Comparison of ENCODE assay signal across 8 cellular contexts in the genomic region with DNA sequence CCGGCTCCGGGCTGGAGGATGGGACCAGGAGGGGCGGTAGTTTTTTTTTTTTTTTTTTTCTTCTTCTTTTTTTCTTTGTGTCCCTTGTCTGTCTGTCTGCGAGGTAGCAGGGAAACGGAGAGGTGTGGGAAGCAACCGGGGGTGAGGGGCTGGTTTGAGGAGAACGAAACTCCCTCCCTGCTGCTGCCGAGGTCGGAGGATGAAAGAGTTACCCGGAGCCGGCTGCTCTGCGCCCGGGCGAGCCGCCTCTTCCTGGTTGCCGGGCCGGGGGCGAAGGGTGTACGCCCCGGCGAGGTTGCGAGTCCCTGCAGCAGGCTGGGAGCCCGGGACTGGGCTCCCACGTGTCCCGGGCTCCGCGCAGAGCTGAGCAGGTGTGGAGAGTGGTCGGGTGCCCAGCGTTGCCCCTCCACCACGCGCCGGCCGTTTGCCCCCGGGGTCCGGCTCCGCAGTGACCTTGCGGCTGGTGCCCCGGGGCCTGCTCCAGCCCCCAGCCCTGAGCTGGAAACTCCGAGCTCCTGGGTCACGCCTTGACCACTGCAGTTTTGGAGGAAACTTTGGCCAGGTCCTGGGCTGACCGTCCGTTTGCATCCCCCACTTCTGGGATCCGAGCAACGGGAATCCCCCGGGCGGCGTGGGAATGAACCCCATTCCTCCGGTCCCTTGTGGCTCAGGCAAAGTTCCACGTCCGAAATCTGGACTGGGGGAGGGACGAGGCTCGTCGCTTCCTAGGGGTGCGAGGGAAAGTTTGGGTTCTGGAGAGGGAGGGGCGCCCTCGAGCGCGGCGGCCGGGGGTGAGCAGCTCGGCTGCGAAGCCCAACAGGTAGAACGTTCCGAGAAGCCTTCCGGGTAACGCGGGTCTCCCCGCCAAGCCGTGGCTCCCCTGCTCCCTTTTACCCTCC. TPM values are rescaled to one million over a fixed set of nuclear protein-coding genes. Genes with fewer than 3 reads are reported as not detected.
DNase-seq lines count a peak whose midpoint lies in the region; ATAC-seq, FAIRE-seq and TF ChIP-seq lines count a peak whose summit lies in the region.

No MANE protein-coding gene starts in this region.

- peak; percentile 7; the same call in 1 of the 3 replicates for TF ChIP-seq CTCF in A549 (IDR thresholded peaks at IDR 0.05)
- TF ChIP-seq CTCF in SU-DHL-6 (IDR thresholded peaks at IDR 0.05; ENCODE audit: insufficient read depth, low read length, poor library complexity, severe bottlenecking) = no peak
- TF ChIP-seq CTCF in astrocyte of the cerebellum (IDR thresholded peaks at IDR 0.05; ENCODE audit: low read depth, low read length, missing control alignments) = no peak

- H3K27ac ChIP-seq in A549 (peak overlapping the region; percentile 91 to 96), GM23248 (peak overlapping the region; percentile 68), SU-DHL-6 (ENCODE audit: low read depth, low read length) (no peak overlapping the region), small intestine (ENCODE audit: low read depth in 1 of 2, low read length in 1 of 2) (peak overlapping the region; percentile 64 to 90)

- POLR2A ChIA-PET in A549 (lab: Yijun Ruan, JAX) = interaction anchor here (0.6 to 1.4 kb wide), 7 partner anchors 49 to 282 kb away, joined by 3 to 8 read pairs (median 4); no protein-coding TSS in a partner anchor

- ATAC-seq in A549 = peak; percentile 10 to 51; a peak in 5 of 6 replicates

- peak overlapping the region; percentile 96 for H2AFZ ChIP-seq in GM23248
- H2AFZ ChIP-seq in SU-DHL-6 (ENCODE audit: low read depth, low read length, severe bottlenecking) = peak overlapping the region; percentile 82

- no peaks in the 10 kb centered on the region for H4K20me1 ChIP-seq in GM23248 (ENCODE audit: insufficient read depth)
- no peaks in the 10 kb centered on the region for H4K20me1 ChIP-seq in SU-DHL-6 (ENCODE audit: low read depth, low read length)

- 0 out of 5 replicates have a peak, but pooled peaks of 1 of the 2 experiments have one; percentile 10 for TF ChIP-seq RAD21 in A549 (conservative IDR thresholded peaks at IDR 0.05 in 1 of 2, IDR thresholded peaks at IDR 0.05 in 1 of 2)

- 1% methylated on average over 58 of the region's 69 CpGs for WGBS in A549 (ENCODE audit: missing lambda C conversion rate)
- 1% methylated on average over 63 to 64 of the region's 69 CpGs for WGBS in GM23248 (ENCODE audit: low coverage in 1 of 2, low lambda C conversion rate in 2 of 2, missing lambda C conversion rate in 2 of 2), 2 experiments
- 1% methylated on average over 67 to 69 of the region's 69 CpGs for WGBS in small intestine, 3 donors

- H3K4me3 ChIP-seq in A549 = peak overlapping the region; percentile 87
- H3K4me3 ChIP-seq in GM23248 = peak overlapping the region; percentile 98
- peak overlapping the region; percentile 59 for H3K4me3 ChIP-seq in SU-DHL-6 (ENCODE audit: insufficient read depth, low read length, poor library complexity, severe bottlenecking)
- peak overlapping the region; percentile 77 for H3K4me3 ChIP-seq in astrocyte of the cerebellum (ENCODE audit: low read depth, low read length)
- H3K4me3 ChIP-seq in iPS-11a (ENCODE audit: low read depth, low read length) = peak overlapping the region; percentile 83
- peak overlapping the region; percentile 74 to 95 for H3K4me3 ChIP-seq in small intestine (ENCODE audit: low read depth in 1 of 2, low read length in 2 of 2)

- H3K79me2 ChIP-seq in GM23248 (ENCODE audit: insufficient read depth) (peaks cover 57% of the 10 kb centered on the region), SU-DHL-6 (ENCODE audit: insufficient read depth, low read length) (no peaks in the 10 kb centered on the region)

- peak overlapping the region; percentile 85 for H3K4me2 ChIP-seq in A549
- H3K4me2 ChIP-seq in GM23248 (ENCODE audit: unreplicated experiment) = peak overlapping the region; percentile 98
- peak overlapping the region; percentile 84 for H3K4me2 ChIP-seq in SU-DHL-6 (ENCODE audit: low read depth, low read length, poor library complexity, severe bottlenecking)

- FAIRE-seq in A549 (lab: Jason Lieb, UNC) = no peak
- no peak for FAIRE-seq in small intestine (lab: Jason Lieb, UNC)

- H3K36me3 ChIP-seq in GM23248 (ENCODE audit: low read depth) (no peaks in the 10 kb centered on the region), SU-DHL-6 (ENCODE audit: low read length) (no peaks in the 10 kb centered on the region), small intestine (ENCODE audit: control insufficient read depth in 2 of 2, insufficient read depth in 2 of 2, low read length in 2 of 2) (no peaks in the 10 kb centered on the region)

- H3K9me2 ChIP-seq in GM23248 (ENCODE audit: insufficient read depth) = no peaks in the 10 kb centered on the region
- no peaks in the 10 kb centered on the region for H3K9me2 ChIP-seq in SU-DHL-6 (replicated peaks; ENCODE audit: insufficient read depth, low read length)

- H3K27me3 ChIP-seq in GM23248 (replicated peaks; ENCODE audit: insufficient read depth) (no peaks in the 10 kb centered on the region), SU-DHL-6 (ENCODE audit: low read length) (no peaks in the 10 kb centered on the region), small intestine (ENCODE audit: control insufficient read depth in 2 of 2, insufficient read depth in 2 of 2, low read length in 2 of 2) (peaks cover 0 to 2% of the 10 kb centered on the region in 2 donors)

- peak; percentile 27 to 55 for DNase-seq in A549 (ENCODE audit: low read depth in 1 of 2, low spot score in 1 of 2)
- DNase-seq in GM23248 = peak; percentile 59
- DNase-seq in astrocyte of the cerebellum (ENCODE audit: low read depth) = no peak
- DNase-seq in small intestine = no peak
- no peak for DNase-seq in NCI-H128 (lab: John Stamatoyannopoulos, UW; ENCODE audit: unreplicated experiment)
- DNase-seq in cortex of kidney (lab: John Stamatoyannopoulos, UW) = no peak

- CTCF ChIA-PET in A549 (lab: Yijun Ruan, JAX) = interaction anchor here (0.6 to 5.9 kb wide), 29 partner anchors 9 to 623 kb away, joined by 3 to 34 read pairs (median 4); no protein-coding TSS in a partner anchor

- TF ChIP-seq POLR2A in A549 (IDR thresholded peaks at IDR 0.05; ENCODE audit: low read length) = no peak

- H3K9ac ChIP-seq in GM23248 = peak overlapping the region; percentile 85
- peak overlapping the region; percentile 46 for H3K9ac ChIP-seq in SU-DHL-6 (ENCODE audit: low read length)

- peaks cover 22% of the 10 kb centered on the region for H3F3A ChIP-seq in GM23248 (ENCODE audit: insufficient read depth)
- no peaks in the 10 kb centered on the region for H3F3A ChIP-seq in SU-DHL-6 (ENCODE audit: insufficient read depth)

- TF ChIP-seq EP300 in A549 (IDR thresholded peaks at IDR 0.05) = no peak

- H3K9me3 ChIP-seq in A549 (no peaks in the 10 kb centered on the region), GM23248 (ENCODE audit: low read depth) (no peaks in the 10 kb centered on the region), SU-DHL-6 (ENCODE audit: insufficient read depth, low read length) (no peaks in the 10 kb centered on the region), small intestine (ENCODE audit: control insufficient read depth, low read depth) (no peaks in the 10 kb centered on the region)

- in situ Hi-C loops in GM23248 (cut with MboI) = no loop called here
- in situ Hi-C loops in astrocyte of the cerebellum (cut with HindIII; ENCODE audit: low sequenced_read_pairs) = no loop called here

- H3K4me1 ChIP-seq in A549 (peaks cover 40% of the 10 kb centered on the region), GM23248 (ENCODE audit: insufficient read depth) (peaks cover 33% of the 10 kb centered on the region), small intestine (ENCODE audit: control insufficient read depth in 2 of 2, insufficient read depth in 1 of 2, low read depth in 1 of 2, low read length in 1 of 2) (peaks cover 0 to 4% of the 10 kb centered on the region in 2 donors)

TF ChIP-seq in A549, 52 proteins besides CTCF, POLR2A, EP300 and RAD21:
- TF ChIP-seq SREBF2 (IDR thresholded peaks at IDR 0.05) (no peak), ESRRA (IDR thresholded peaks at IDR 0.05; ENCODE audit: borderline replicate concordance, low read length) (no peak), RCOR1 (IDR thresholded peaks at IDR 0.05; ENCODE audit: low read depth, low read length) (no peak), ZFP36 (IDR thresholded peaks at IDR 0.05; ENCODE audit: borderline replicate concordance, partially characterized antibody) (no peak)
- TF ChIP-seq, protein P1, sequence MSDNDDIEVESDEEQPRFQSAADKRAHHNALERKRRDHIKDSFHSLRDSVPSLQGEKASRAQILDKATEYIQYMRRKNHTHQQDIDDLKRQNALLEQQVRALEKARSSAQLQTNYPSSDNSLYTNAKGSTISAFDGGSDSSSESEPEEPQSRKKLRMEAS (IDR thresholded peaks at IDR 0.05) = peak; percentile 57

RNA-seq across cellular contexts. Expression of gene CHST11, which starts 1.2 kb away (rescaled TPM):
- 21.8 and 24.0 TPM in 2 replicates for polyA plus RNA-seq in A549 (2011; rRNA removed)
- polyA plus RNA-seq in A549 (2012; cell fraction: cytosol; rRNA removed) = 56.7 and 58.5 TPM in 2 replicates
- 68.8 and 95.1 TPM in 2 replicates for polyA plus RNA-seq in A549 (2012; cell fraction: nucleus; rRNA removed)
- polyA plus RNA-seq in A549 (2017; fragmentation: RNase III; extraction: RNeasy Plus Mini Kit Qiagen cat#74134 plus additional on column Dnase treatment) = 19.2 to 21.2 TPM (median 20.2 TPM) in 3 replicates
- 25.4 and 30.0 TPM in 2 replicates for polyA minus RNA-seq in A549 (2011; rRNA and poly(A)+ RNA removed)
- 5.4 and 18.1 TPM in 2 replicates for total RNA-seq in GM23248 (2014; rRNA removed; shearing (Covaris generic))
- 3.7 TPM in 2 replicates for polyA plus RNA-seq in GM23248 (2016; fragmentation: Nextera tagmentation; extraction: Ambion mirVana)
- polyA plus RNA-seq in small intestine = 1 to 10 TPM in 2 of 3 donors, under 1 TPM in 1; 0.89 to 2.9 (median 1.1) TPM

Comparison
In these comparisons a context has a peak if more than half of its experiments do, and no peak if none do; other contexts are left out.
1. DNase-seq: peak in A549 (2 of 2) and GM23248 (single experiment); none in astrocyte of the cerebellum (single experiment), small intestine (single experiment), NCI-H128 (single experiment) and cortex of kidney (single experiment).
2. Peak in every context shown above with its lines, with median percentiles within 50 percentile points of each other: H3K4me2 ChIP-seq and H3K4me3 ChIP-seq.